Comparison of ENCODE assay signal across 9 cellular contexts in the genomic region with DNA sequence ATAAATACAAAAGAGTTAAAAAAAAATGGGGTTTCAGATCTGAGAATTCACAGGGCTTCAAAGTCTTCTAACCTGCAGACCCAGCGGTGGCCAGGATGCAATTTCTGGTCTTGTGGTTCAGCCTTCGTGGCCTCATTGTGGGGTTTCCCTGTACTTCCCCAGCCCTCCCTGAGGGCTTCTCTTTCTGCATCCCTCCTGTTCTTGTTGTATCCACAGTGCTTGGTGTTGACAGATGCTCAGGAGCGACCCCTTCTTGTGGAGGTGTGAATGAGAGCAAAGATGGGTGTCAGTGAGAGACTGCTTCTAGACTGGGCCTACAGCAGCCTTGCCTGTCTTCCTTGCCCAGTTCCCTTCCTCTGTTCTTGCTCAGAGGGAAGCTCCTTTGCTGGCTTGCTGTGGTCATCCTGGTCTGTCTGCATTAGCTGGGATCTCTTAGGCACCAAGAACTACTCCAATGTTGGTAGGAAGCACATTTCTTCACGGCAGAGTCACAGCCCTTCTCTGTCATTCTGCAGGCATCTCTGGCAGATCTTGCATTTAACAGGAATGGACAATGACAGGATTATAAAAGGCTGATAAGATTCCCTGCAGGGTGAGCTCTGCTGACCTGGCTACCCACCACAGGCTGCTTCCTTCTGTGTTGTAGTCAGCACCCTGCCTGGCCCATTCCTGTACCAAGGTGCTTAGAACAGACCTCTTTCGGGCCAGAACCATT.
A peak's percentile ranks its signal among the peaks of the same experiment; 100 is the strongest.
DNase-seq lines count a peak whose midpoint lies in the region; ATAC-seq and TF ChIP-seq lines count a peak whose summit lies in the region.
"Had no signal": no experiment of that assay in that cellular context is flagged by ENCODE, and none has a peak within 500 bp of the region (broad histone marks: within the 10 kb centered on the region; RNA-seq: fewer than 3 reads in every experiment).

No MANE protein-coding gene starts in this region.

- CTCF ChIA-PET in PC-9 (lab: Charles Lee) = no interaction called here

- peak overlapping the region; percentile 33 for H3K4me3 ChIP-seq in OCI-LY3 (ENCODE audit: low read length)
- no peak overlapping the region for H3K4me3 ChIP-seq in fibroblast of villous mesenchyme (ENCODE audit: low read depth, low read length)
- no peak overlapping the region for H3K4me3 ChIP-seq in PC-9
- H3K4me3 ChIP-seq: psoas muscle had no signal

- H3K27ac Mint-ChIP-seq in HFFc6 = peak overlapping the region; percentile 82

- H3K9ac ChIP-seq in OCI-LY3 (ENCODE audit: low read length) = peak overlapping the region; percentile 33; the same call in 1 of the 2 replicates

- H3K9me2 ChIP-seq in PC-9 (ENCODE audit: insufficient read depth) = no peaks in the 10 kb centered on the region

- H3K36me3 ChIP-seq in OCI-LY3 (replicated peaks; ENCODE audit: low read depth, low read length) = no peaks in the 10 kb centered on the region
- H3K36me3 ChIP-seq in PC-9 (ENCODE audit: low read depth) = no peaks in the 10 kb centered on the region

- ATAC-seq in GM19455 (IDR thresholded peaks at IDR 0.05; ENCODE audit: unreplicated experiment) = no peak

- POLR2A ChIA-PET in PC-9 (lab: Charles Lee; ENCODE audit: unreplicated experiment) = interaction anchor here (0.7 kb wide), 1 partner anchor 43 kb away, joined by 3 read pairs; no protein-coding TSS in a partner anchor

- no peak overlapping the region for H2AFZ ChIP-seq in OCI-LY3 (ENCODE audit: low read depth, low read length)
- no peak overlapping the region for H2AFZ ChIP-seq in PC-9

- intact Hi-C loops in posterior vena cava (cut with DNase I) (no loop called here), PC-9 (cut with micrococcal nuclease; ENCODE audit: unreplicated experiment) (no loop called here)

- H3K27me3 Mint-ChIP-seq in HFFc6 (ENCODE audit: insufficient read depth) = no peaks in the 10 kb centered on the region; the same call in 1 of the 2 replicates

- peaks cover 34% of the 10 kb centered on the region for H3K4me1 Mint-ChIP-seq in HFFc6 (ENCODE audit: low read depth)

- H3F3A ChIP-seq in PC-9 (ENCODE audit: insufficient read depth, low read depth) = no peaks in the 10 kb centered on the region

- BruUV-seq in PC-9 (replicated peaks; lab: Mats Ljungman, UMichigan) = no TSS peak

- no peaks in the 10 kb centered on the region for H3K9me3 ChIP-seq in OCI-LY3 (ENCODE audit: insufficient read depth, low read length)
- no peaks in the 10 kb centered on the region for H3K9me3 ChIP-seq in PC-9 (ENCODE audit: insufficient read depth, low read depth)
- H3K9me3 ChIP-seq: psoas muscle had no signal

- 0 out of 2 replicates have a peak overlapping the region, but pooled peaks have one; percentile 5 for H3K4me3 Mint-ChIP-seq in HFFc6

- H3K27me3 ChIP-seq in OCI-LY3 (ENCODE audit: low read depth, low read length) = no peaks in the 10 kb centered on the region
- no peaks in the 10 kb centered on the region for H3K27me3 ChIP-seq in PC-9 (ENCODE audit: insufficient read depth, low read depth)

- H3K36me3 Mint-ChIP-seq in HFFc6 (ENCODE audit: low read depth) = no peaks in the 10 kb centered on the region

- no peaks in the 10 kb centered on the region for H3K79me2 ChIP-seq in OCI-LY3 (ENCODE audit: low read length)
- H3K79me2 ChIP-seq in PC-9 (ENCODE audit: low read depth) = no peaks in the 10 kb centered on the region

- H4K20me1 ChIP-seq in OCI-LY3 (ENCODE audit: insufficient read depth, low read length) (no peaks in the 10 kb centered on the region), PC-9 (ENCODE audit: insufficient read depth) (no peaks in the 10 kb centered on the region)

- TF ChIP-seq CTCF in GM12874 (IDR thresholded peaks at IDR 0.05; ENCODE audit: insufficient read depth, low read depth, low read length) (peak; percentile 47; the same call in 1 of the 2 replicates), HFFc6 (IDR thresholded peaks at IDR 0.05) (peak; percentile 53), OCI-LY3 (IDR thresholded peaks at IDR 0.05; ENCODE audit: low read depth, low read length) (peak; percentile 71), fibroblast of villous mesenchyme (IDR thresholded peaks at IDR 0.05; ENCODE audit: insufficient read depth, low read depth, low read length) (peak; percentile 39), PC-9 (conservative IDR thresholded peaks at IDR 0.05) (no peak)

- H3K4me2 ChIP-seq in OCI-LY3 (ENCODE audit: low read length) (peak overlapping the region; percentile 54), PC-9 (no peak overlapping the region)

- H3K4me1 ChIP-seq in OCI-LY3 (ENCODE audit: low read length) (peaks cover 16% of the 10 kb centered on the region), PC-9 (replicated peaks; ENCODE audit: insufficient read depth) (no peaks in the 10 kb centered on the region)

- DNase-seq in HFFc6 (peak; percentile 81), fibroblast of villous mesenchyme (ENCODE audit: low read depth) (no peak), cortex of kidney (lab: John Stamatoyannopoulos, UW) (no peak), posterior vena cava (ENCODE audit: low spot score) (no peak), PC-9 (no peak)

- no peaks in the 10 kb centered on the region for H3K9me3 Mint-ChIP-seq in HFFc6

- H3K27ac ChIP-seq in OCI-LY3 (ENCODE audit: low read length) (no peak overlapping the region), PC-9 (no peak overlapping the region)
- H3K27ac ChIP-seq: psoas muscle had no signal
